8 cellular contexts compared by ENCODE assay signal in the genomic region with DNA sequence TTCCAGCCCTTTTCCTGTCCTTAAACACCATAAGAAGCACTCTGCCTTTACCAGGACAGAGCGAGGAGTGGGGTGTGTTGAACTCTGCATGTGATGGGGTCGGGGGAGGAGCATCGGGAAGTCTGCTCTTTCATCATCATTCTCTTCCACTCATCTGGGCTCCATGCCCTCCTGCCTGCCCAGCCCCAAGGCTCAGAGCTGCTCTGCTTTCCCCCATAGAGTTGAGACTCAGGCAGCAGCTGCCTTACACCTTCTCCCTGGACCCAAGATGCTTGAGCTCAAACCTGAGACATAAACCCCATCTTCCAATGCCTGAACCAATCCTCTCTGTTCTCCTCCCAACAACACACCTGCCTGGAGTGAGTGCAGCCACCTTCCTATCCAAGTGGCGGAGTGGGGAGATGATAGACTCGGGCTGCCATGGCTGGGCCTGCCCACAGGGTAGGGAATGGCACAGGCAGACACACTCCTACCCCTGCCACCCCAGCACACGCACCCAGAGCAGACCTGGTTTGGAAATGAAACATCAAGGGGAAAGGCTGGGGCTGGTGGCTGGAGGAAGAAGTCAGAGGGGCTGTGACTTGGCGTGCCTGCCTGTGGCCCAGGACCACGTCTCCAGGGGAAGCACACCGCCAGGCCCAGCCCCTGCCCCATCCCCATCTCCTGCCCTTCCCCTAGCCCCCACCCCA. TPM values are rescaled to one million over a fixed set of nuclear protein-coding genes. Genes with fewer than 3 reads are reported as not detected.
DNase-seq lines count a peak whose midpoint lies in the region; ATAC-seq, FAIRE-seq and TF ChIP-seq lines count a peak whose summit lies in the region.

No MANE protein-coding gene starts in this region.

- TF ChIP-seq CTCF in GM13976 (IDR thresholded peaks at IDR 0.05; ENCODE audit: borderline replicate concordance, control extremely low read depth, extremely low read depth, insufficient read depth, missing control alignments), result no peak

- intact Hi-C loops in sciatic nerve (cut with DNase I), result no loop called here

- H3K9me3 Mint-ChIP-seq in activated CD4-positive, alpha-beta T cell treated with anti-CD3 and anti-CD28 coated beads, Interleukin-2, amount 10 ng/mL, durations not matched to agents 7 days and 5 days, result no peaks in the 10 kb centered on the region

- in situ Hi-C loops in GM13976 (cut with MboI; ENCODE audit: low sequenced_read_pairs, unreplicated experiment), result no loop called here

- CTCF ChIA-PET in activated CD4-positive, alpha-beta T cell treated with anti-CD3 and anti-CD28 coated beads, Interleukin-2, amount 10 ng/mL, durations not matched to agents 7 days and 5 days (lab: Charles Lee), result interaction anchor here (0.8 to 2.6 kb wide), 9 partner anchors 9 to 68 kb away, joined by 3 to 13 read pairs (median 5); no protein-coding TSS in a partner anchor

- H3K36me3 Mint-ChIP-seq in activated CD4-positive, alpha-beta T cell treated with anti-CD3 and anti-CD28 coated beads, Interleukin-2, amount 10 ng/mL, durations not matched to agents 7 days and 5 days (ENCODE audit: low read depth), result peaks cover 4% of the 10 kb centered on the region

- DNase-seq in activated CD4-positive, alpha-beta T cell treated with anti-CD3 and anti-CD28 coated beads, Interleukin-2, amount 10 ng/mL, durations not matched to agents 7 days and 5 days, result no peak
- peak; percentile 76 for DNase-seq in fibroblast of the conjunctiva (ENCODE audit: low read depth)
- DNase-seq in sciatic nerve (ENCODE audit: low spot score), result no peak
- no peak for DNase-seq in GM13976 (ENCODE audit: low spot score)
- DNase-seq in NCI-H128 (lab: John Stamatoyannopoulos, UW; ENCODE audit: unreplicated experiment), result no peak
- no peak for DNase-seq in H54 (ENCODE audit: insufficient read length, low spot score)

- ATAC-seq in GM21529 (IDR thresholded peaks at IDR 0.05; ENCODE audit: unreplicated experiment), result peak; percentile 23
- peak; percentile 85 for ATAC-seq in sciatic nerve
- no peak for ATAC-seq in GM18873 (IDR thresholded peaks at IDR 0.05; ENCODE audit: low FRiP score, unreplicated experiment)

- peak overlapping the region; percentile 89 for H3K27ac Mint-ChIP-seq in activated CD4-positive, alpha-beta T cell treated with anti-CD3 and anti-CD28 coated beads, Interleukin-2, amount 10 ng/mL, durations not matched to agents 7 days and 5 days

- POLR2A ChIA-PET in activated CD4-positive, alpha-beta T cell treated with anti-CD3 and anti-CD28 coated beads, Interleukin-2, amount 10 ng/mL, durations not matched to agents 7 days and 5 days (lab: Charles Lee), result no interaction called here

- no peak for TF ChIP-seq POLR2A in H54 (IDR thresholded peaks at IDR 0.05; ENCODE audit: low read depth, low read length)

- FAIRE-seq in H54 (lab: Jason Lieb, UNC), result no peak

- H3K4me3 Mint-ChIP-seq in activated CD4-positive, alpha-beta T cell treated with anti-CD3 and anti-CD28 coated beads, Interleukin-2, amount 10 ng/mL, durations not matched to agents 7 days and 5 days, result peak overlapping the region; percentile 31

- H3K4me1 Mint-ChIP-seq in activated CD4-positive, alpha-beta T cell treated with anti-CD3 and anti-CD28 coated beads, Interleukin-2, amount 10 ng/mL, durations not matched to agents 7 days and 5 days, result peaks cover 36% of the 10 kb centered on the region

- H3K27me3 Mint-ChIP-seq in activated CD4-positive, alpha-beta T cell treated with anti-CD3 and anti-CD28 coated beads, Interleukin-2, amount 10 ng/mL, durations not matched to agents 7 days and 5 days, result peaks cover 2% of the 10 kb centered on the region

RNA-seq across cellular contexts. Expression of a gene that starts 28.4 kb away (rescaled TPM):
- 10 to 100 TPM in 1 of 2 experiments, 1 to 10 TPM in 1; 9.7 to 12.5 TPM for total RNA-seq in activated CD4-positive, alpha-beta T cell treated with anti-CD3 and anti-CD28 coated beads, Interleukin-2, amount 10 ng/mL, durations not matched to agents 7 days and 5 days
- 35.5 TPM for total RNA-seq in sciatic nerve

RNA-seq across cellular contexts. Expression of a gene that starts 40.2 kb away (rescaled TPM):
- total RNA-seq in activated CD4-positive, alpha-beta T cell treated with anti-CD3 and anti-CD28 coated beads, Interleukin-2, amount 10 ng/mL, durations not matched to agents 7 days and 5 days, result not detected
- total RNA-seq in sciatic nerve, result 0.27 TPM
